ENCODE assay signal across 8 cellular contexts in the genomic region with DNA sequence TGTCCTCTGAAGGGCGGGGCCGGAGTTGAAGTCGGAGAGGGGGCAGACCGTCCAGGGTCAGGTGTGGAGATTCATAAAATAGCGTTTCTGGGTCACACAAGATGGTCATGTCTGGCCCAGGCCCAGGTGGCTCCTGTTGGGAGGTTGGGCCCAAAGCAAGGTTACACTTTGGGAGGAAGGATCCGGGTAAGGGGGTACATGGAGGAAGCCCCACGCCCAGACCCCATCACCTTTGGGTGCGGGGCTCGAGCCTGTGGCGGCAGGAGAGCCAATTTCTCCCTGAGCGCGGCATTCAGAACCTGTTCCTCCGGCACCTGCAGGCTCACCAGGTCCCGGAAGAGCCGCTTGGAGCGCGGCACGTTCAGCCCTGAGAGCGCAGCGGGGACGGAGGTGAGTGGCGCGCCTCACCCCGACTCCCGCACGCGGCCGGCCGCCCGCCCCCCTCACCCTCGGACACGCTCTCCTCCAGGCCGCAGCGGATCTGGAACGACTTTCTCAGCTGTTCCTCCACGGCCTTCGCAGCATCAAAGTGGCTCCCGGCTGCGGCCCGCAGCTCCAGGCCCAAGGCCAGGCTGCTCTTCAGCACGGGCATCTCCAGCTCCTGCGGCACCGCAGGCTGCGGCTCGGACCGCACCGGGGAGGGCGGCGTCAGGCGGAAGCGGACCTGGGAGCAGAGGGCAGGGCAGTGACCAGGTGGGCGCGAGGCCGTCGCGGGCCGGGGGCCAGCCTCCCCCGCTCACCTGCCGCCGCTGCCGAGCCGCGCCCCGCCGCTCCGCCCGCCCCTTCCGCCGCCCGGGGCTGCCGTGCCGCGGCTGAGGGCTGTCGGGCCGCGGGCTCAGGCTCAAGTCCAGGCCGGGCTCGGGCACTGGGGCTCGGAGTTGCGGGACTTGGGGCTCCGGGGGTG. TPM values are rescaled to one million over a fixed set of nuclear protein-coding genes. Genes with fewer than 3 reads are reported as not detected.
DNase-seq lines count a peak whose midpoint lies in the region; ATAC-seq and TF ChIP-seq lines count a peak whose summit lies in the region.

No MANE protein-coding gene starts in this region.

- no peaks in the 10 kb centered on the region for H3K9me3 Mint-ChIP-seq in activated T-helper 1 cell treated with anti-CD3 and anti-CD28 coated beads, Interleukin-12 subunit alpha, Interleukin-12 subunit beta, Interleukin-2, Interleukin-4 antibody, amounts not matched to agents 30 ng/mL and 10 ng/mL and 1 ng/mL, durations not matched to agents 14 hours and 24 hours and 36 hours

- peak overlapping the region; percentile 88 for H3K27ac Mint-ChIP-seq in activated T-helper 1 cell treated with anti-CD3 and anti-CD28 coated beads, Interleukin-12 subunit alpha, Interleukin-12 subunit beta, Interleukin-2, Interleukin-4 antibody, amounts not matched to agents 30 ng/mL and 10 ng/mL and 1 ng/mL, durations not matched to agents 14 hours and 24 hours and 36 hours

- peak overlapping the region; percentile 9 for H4K8ac ChIP-seq in neuronal stem cell (ENCODE audit: low read depth, low read length)

- DNase-seq in NCI-H2081 (lab: John Stamatoyannopoulos, UW): peak; percentile 14 to 64
- no peak for DNase-seq in NCI-H2081 treated with DMSO at 0.1 percent for 48 hours (lab: John Stamatoyannopoulos, UW)
- peak; percentile 76 for DNase-seq in NCI-H69 (lab: John Stamatoyannopoulos, UW)
- DNase-seq in activated T-helper 1 cell treated with anti-CD3 and anti-CD28 coated beads, Interleukin-12 subunit alpha, Interleukin-12 subunit beta, Interleukin-2, Interleukin-4 antibody, amounts not matched to agents 30 ng/mL and 10 ng/mL and 1 ng/mL, durations not matched to agents 14 hours and 24 hours and 36 hours (ENCODE audit: low spot score): peak; percentile 42
- no peak for DNase-seq in fibroblast of the aortic adventitia (ENCODE audit: low read depth)
- DNase-seq in neuronal stem cell (ENCODE audit: low spot score): no peak
- no peak for DNase-seq in middle frontal gyrus (ENCODE audit: extremely low spot score, low spot score)

- intact Hi-C loops in activated T-helper 1 cell treated with anti-CD3 and anti-CD28 coated beads, Interleukin-12 subunit alpha, Interleukin-12 subunit beta, Interleukin-2, Interleukin-4 antibody, amounts not matched to agents 30 ng/mL and 10 ng/mL and 1 ng/mL, durations not matched to agents 14 hours and 24 hours and 36 hours (cut with micrococcal nuclease): loop anchor here (1.0 to 2.0 kb wide), 10 partner anchors 7 to 1027 kb away; partner anchors contain the start of genes AGFG2, AP4M1, BUD31 and LAMTOR4

- H3K18ac ChIP-seq in neuronal stem cell (ENCODE audit: low read length): peak overlapping the region; percentile 98

- H3K9me3 ChIP-seq in neuronal stem cell (replicated peaks in 1 of 2; ENCODE audit: control insufficient read depth in 2 of 2, insufficient read depth in 1 of 2, low read depth in 1 of 2, low read length in 2 of 2): no peaks in the 10 kb centered on the region

- peak overlapping the region; percentile 5 for H2BK120ac ChIP-seq in neuronal stem cell (ENCODE audit: low read depth, low read length)

- no peak for TF ChIP-seq CTCF in fibroblast of the aortic adventitia (IDR thresholded peaks at IDR 0.05; ENCODE audit: insufficient read depth, low read length)

- peaks cover 22 to 27% of the 10 kb centered on the region in 2 donors for H3K4me1 ChIP-seq in neuronal stem cell (ENCODE audit: control insufficient read depth in 2 of 2, insufficient read depth in 1 of 2, low read depth in 1 of 2, low read length in 2 of 2)

- peak overlapping the region; percentile 94 for H3K23ac ChIP-seq in neuronal stem cell (ENCODE audit: low read depth, low read length, poor library complexity)

- H3K79me1 ChIP-seq in neuronal stem cell (ENCODE audit: low read depth, low read length): peaks cover 16% of the 10 kb centered on the region

- H3K4me1 Mint-ChIP-seq in activated T-helper 1 cell treated with anti-CD3 and anti-CD28 coated beads, Interleukin-12 subunit alpha, Interleukin-12 subunit beta, Interleukin-2, Interleukin-4 antibody, amounts not matched to agents 30 ng/mL and 10 ng/mL and 1 ng/mL, durations not matched to agents 14 hours and 24 hours and 36 hours (ENCODE audit: low read depth): peaks cover 41% of the 10 kb centered on the region

- H2BK12ac ChIP-seq in neuronal stem cell (ENCODE audit: low read length): no peak overlapping the region

- no CpG with 5 or more reads among the region's 81 CpGs for WGBS in neuronal stem cell (ENCODE audit: extremely low coverage in 2 of 2, insufficient read length in 2 of 2, insufficient replicate concordance in 1 of 2), 2 donors

- peak overlapping the region; percentile 6 for H3K4ac ChIP-seq in neuronal stem cell (ENCODE audit: low read length)

- H2AK5ac ChIP-seq in neuronal stem cell (ENCODE audit: low read depth, low read length): peak overlapping the region; percentile 66

- H3K27ac ChIP-seq in neuronal stem cell (replicated peaks; ENCODE audit: low read length): peak overlapping the region; percentile 83

- H3K4me3 Mint-ChIP-seq in activated T-helper 1 cell treated with anti-CD3 and anti-CD28 coated beads, Interleukin-12 subunit alpha, Interleukin-12 subunit beta, Interleukin-2, Interleukin-4 antibody, amounts not matched to agents 30 ng/mL and 10 ng/mL and 1 ng/mL, durations not matched to agents 14 hours and 24 hours and 36 hours: peak overlapping the region; percentile 94

- peak overlapping the region; percentile 73 for H2AFZ ChIP-seq in neuronal stem cell (ENCODE audit: low read length)

- peak overlapping the region; percentile 56 for H2BK5ac ChIP-seq in neuronal stem cell (ENCODE audit: low read length)

- H3K27me3 ChIP-seq in neuronal stem cell (ENCODE audit: control insufficient read depth in 3 of 3, insufficient read depth in 3 of 3, low read depth in 1 of 3, low read length in 3 of 3): no peaks in the 10 kb centered on the region

- H3K36me3 Mint-ChIP-seq in activated T-helper 1 cell treated with anti-CD3 and anti-CD28 coated beads, Interleukin-12 subunit alpha, Interleukin-12 subunit beta, Interleukin-2, Interleukin-4 antibody, amounts not matched to agents 30 ng/mL and 10 ng/mL and 1 ng/mL, durations not matched to agents 14 hours and 24 hours and 36 hours (ENCODE audit: low read depth): peaks cover 29% of the 10 kb centered on the region

- H3K14ac ChIP-seq in neuronal stem cell (ENCODE audit: low read length): peak overlapping the region; percentile 84

- H4K91ac ChIP-seq in neuronal stem cell (ENCODE audit: low read depth, low read length, poor library complexity): no peak overlapping the region

- peak; percentile 19 for ATAC-seq in HG02610 (IDR thresholded peaks at IDR 0.05; ENCODE audit: unreplicated experiment)

- H3K4me2 ChIP-seq in neuronal stem cell (ENCODE audit: insufficient read depth, low read length, poor library complexity, severe bottlenecking): peak overlapping the region; percentile 92

- H2BK15ac ChIP-seq in neuronal stem cell (ENCODE audit: low read length): peak overlapping the region; percentile 76

- H3K36me3 ChIP-seq in neuronal stem cell (replicated peaks in 1 of 2; ENCODE audit: control insufficient read depth in 2 of 2, insufficient read depth in 2 of 2, low read length in 2 of 2): peaks cover 28 to 52% of the 10 kb centered on the region in 2 donors

- peak overlapping the region; percentile 89 for H3K4me3 ChIP-seq in fibroblast of the aortic adventitia (ENCODE audit: low read depth, low read length)
- H3K4me3 ChIP-seq in neuronal stem cell (ENCODE audit: low read length in 2 of 2): peak overlapping the region; percentile 91 to 97

- H3K9ac ChIP-seq in neuronal stem cell (ENCODE audit: low read depth, low read length, poor library complexity): peak overlapping the region; percentile 98

- no peaks in the 10 kb centered on the region for H3K27me3 Mint-ChIP-seq in activated T-helper 1 cell treated with anti-CD3 and anti-CD28 coated beads, Interleukin-12 subunit alpha, Interleukin-12 subunit beta, Interleukin-2, Interleukin-4 antibody, amounts not matched to agents 30 ng/mL and 10 ng/mL and 1 ng/mL, durations not matched to agents 14 hours and 24 hours and 36 hours (ENCODE audit: insufficient read depth)

RNA-seq across cellular contexts. Expression of gene PPP1R35, which starts 0.6 kb away (rescaled TPM):
- total RNA-seq in activated T-helper 1 cell treated with anti-CD3 and anti-CD28 coated beads, Interleukin-12 subunit alpha, Interleukin-12 subunit beta, Interleukin-2, Interleukin-4 antibody, amounts not matched to agents 30 ng/mL and 10 ng/mL and 1 ng/mL, durations not matched to agents 14 hours and 24 hours and 36 hours: 57.6 and 58.6 TPM in 2 replicates
- 8.8 and 9.2 TPM in 2 replicates for total RNA-seq in fibroblast of the aortic adventitia (ENCODE audit: low replicate concordance)
- polyA plus RNA-seq in neuronal stem cell (2013, experiment 1 of 2): 72.3 TPM
- polyA plus RNA-seq in neuronal stem cell (2013, experiment 2 of 2): 69.0 TPM

RNA-seq across cellular contexts. Expression of gene MEPCE, which starts 6.0 kb away (rescaled TPM):
- 57.6 and 58.8 TPM in 2 replicates for total RNA-seq in activated T-helper 1 cell treated with anti-CD3 and anti-CD28 coated beads, Interleukin-12 subunit alpha, Interleukin-12 subunit beta, Interleukin-2, Interleukin-4 antibody, amounts not matched to agents 30 ng/mL and 10 ng/mL and 1 ng/mL, durations not matched to agents 14 hours and 24 hours and 36 hours
- total RNA-seq in fibroblast of the aortic adventitia (ENCODE audit: low replicate concordance): 48.0 and 49.6 TPM in 2 replicates
- 17.9 TPM for polyA plus RNA-seq in neuronal stem cell (2013, experiment 1 of 2)
- 17.2 TPM for polyA plus RNA-seq in neuronal stem cell (2013, experiment 2 of 2)

RNA-seq across cellular contexts. Expression of gene ZCWPW1, which starts 7.2 kb away (rescaled TPM):
- total RNA-seq in activated T-helper 1 cell treated with anti-CD3 and anti-CD28 coated beads, Interleukin-12 subunit alpha, Interleukin-12 subunit beta, Interleukin-2, Interleukin-4 antibody, amounts not matched to agents 30 ng/mL and 10 ng/mL and 1 ng/mL, durations not matched to agents 14 hours and 24 hours and 36 hours: 2.0 and 2.4 TPM in 2 replicates
- 2.4 and 3.0 TPM in 2 replicates for total RNA-seq in fibroblast of the aortic adventitia (ENCODE audit: low replicate concordance)
- 2.3 TPM for polyA plus RNA-seq in neuronal stem cell (2013, experiment 1 of 2)
- 2.5 TPM for polyA plus RNA-seq in neuronal stem cell (2013, experiment 2 of 2)

RNA-seq across cellular contexts. Expression of gene SPACDR, which starts 28.4 kb away (rescaled TPM):
- total RNA-seq in activated T-helper 1 cell treated with anti-CD3 and anti-CD28 coated beads, Interleukin-12 subunit alpha, Interleukin-12 subunit beta, Interleukin-2, Interleukin-4 antibody, amounts not matched to agents 30 ng/mL and 10 ng/mL and 1 ng/mL, durations not matched to agents 14 hours and 24 hours and 36 hours: 2.8 and 2.9 TPM in 2 replicates
- total RNA-seq in fibroblast of the aortic adventitia (ENCODE audit: low replicate concordance): 0.27 TPM in 1 of 2 replicates, not detected in the other
- 1.6 TPM for polyA plus RNA-seq in neuronal stem cell (2013, experiment 1 of 2)
- 1.2 TPM for polyA plus RNA-seq in neuronal stem cell (2013, experiment 2 of 2)

RNA-seq across cellular contexts. Expression of gene TSC22D4, which starts 43.4 kb away (rescaled TPM):
- total RNA-seq in activated T-helper 1 cell treated with anti-CD3 and anti-CD28 coated beads, Interleukin-12 subunit alpha, Interleukin-12 subunit beta, Interleukin-2, Interleukin-4 antibody, amounts not matched to agents 30 ng/mL and 10 ng/mL and 1 ng/mL, durations not matched to agents 14 hours and 24 hours and 36 hours: 126 and 134 TPM in 2 replicates
- total RNA-seq in fibroblast of the aortic adventitia (ENCODE audit: low replicate concordance): 25.6 and 31.6 TPM in 2 replicates
- 17.3 TPM for polyA plus RNA-seq in neuronal stem cell (2013, experiment 1 of 2)
- polyA plus RNA-seq in neuronal stem cell (2013, experiment 2 of 2): 16.1 TPM

Comparison
In these comparisons a context has a peak if more than half of its experiments do, and no peak if none do; other contexts are left out.
1. DNase-seq: peak in NCI-H2081 (2 of 2), NCI-H69 (single experiment) and activated T-helper 1 cell treated with anti-CD3 and anti-CD28 coated beads, Interleukin-12 subunit alpha, Interleukin-12 subunit beta, Interleukin-2, Interleukin-4 antibody, amounts not matched to agents 30 ng/mL and 10 ng/mL and 1 ng/mL, durations not matched to agents 14 hours and 24 hours and 36 hours (single experiment); none in NCI-H2081 treated with DMSO at 0.1 percent for 48 hours (single experiment), fibroblast of the aortic adventitia (single experiment), neuronal stem cell (single experiment) and middle frontal gyrus (single experiment).